1 cellular context compared by ENCODE assay signal in the genomic region with DNA sequence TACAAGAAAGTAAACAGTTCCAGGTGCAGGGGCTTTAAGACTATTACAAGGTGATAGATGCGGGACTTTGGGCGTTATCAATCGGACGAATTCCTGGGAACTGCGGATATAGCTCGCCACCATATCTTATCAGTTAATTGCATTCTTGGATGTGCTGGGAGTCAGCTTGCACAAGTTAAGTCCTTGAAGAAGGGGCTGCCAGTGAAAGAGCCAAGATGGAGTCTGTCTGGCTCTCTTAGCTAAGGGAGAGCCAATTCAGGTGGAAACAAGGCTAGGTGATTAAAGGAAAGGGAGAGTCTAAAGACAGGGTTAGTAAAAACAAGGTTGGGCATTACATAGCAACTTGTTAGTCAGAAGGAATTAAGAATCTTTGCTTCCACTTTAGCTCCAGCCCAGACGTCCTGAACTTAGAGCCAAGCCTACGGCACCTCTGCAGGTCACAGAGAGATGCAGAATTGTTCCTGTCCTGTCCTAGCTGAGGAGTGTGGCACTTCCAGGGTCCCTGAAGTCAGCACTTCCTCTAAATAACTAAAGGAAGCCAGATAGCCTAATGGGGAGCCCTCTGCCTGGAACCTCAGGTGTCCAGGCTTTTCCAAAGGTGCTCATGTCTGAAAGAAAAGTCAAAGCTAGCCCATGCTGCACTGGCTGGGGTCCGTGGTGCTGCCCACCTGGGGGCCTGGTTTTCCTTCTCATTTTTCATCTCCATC.
TF ChIP-seq lines count a peak whose summit lies in the region.

No MANE protein-coding gene starts in this region.

TF ChIP-seq in HEK293, 187 proteins besides CTCF, POLR2A, EP300 and RAD21 (continued from another document):
- TF ChIP-seq, protein P1, sequence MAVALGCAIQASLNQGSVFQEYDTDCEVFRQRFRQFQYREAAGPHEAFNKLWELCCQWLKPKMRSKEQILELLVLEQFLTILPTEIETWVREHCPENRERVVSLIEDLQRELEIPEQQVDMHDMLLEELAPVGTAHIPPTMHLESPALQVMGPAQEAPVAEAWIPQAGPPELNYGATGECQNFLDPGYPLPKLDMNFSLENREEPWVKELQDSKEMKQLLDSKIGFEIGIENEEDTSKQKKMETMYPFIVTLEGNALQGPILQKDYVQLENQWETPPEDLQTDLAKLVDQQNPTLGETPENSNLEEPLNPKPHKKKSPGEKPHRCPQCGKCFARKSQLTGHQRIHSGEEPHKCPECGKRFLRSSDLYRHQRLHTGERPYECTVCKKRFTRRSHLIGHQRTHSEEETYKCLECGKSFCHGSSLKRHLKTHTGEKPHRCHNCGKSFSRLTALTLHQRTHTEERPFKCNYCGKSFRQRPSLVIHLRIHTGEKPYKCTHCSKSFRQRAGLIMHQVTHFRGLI (tag by site-specific recombination; IDR thresholded peaks at IDR 0.05), result peak; percentile 35; the same call in 1 of the 2 replicates
